In the genomic region with DNA sequence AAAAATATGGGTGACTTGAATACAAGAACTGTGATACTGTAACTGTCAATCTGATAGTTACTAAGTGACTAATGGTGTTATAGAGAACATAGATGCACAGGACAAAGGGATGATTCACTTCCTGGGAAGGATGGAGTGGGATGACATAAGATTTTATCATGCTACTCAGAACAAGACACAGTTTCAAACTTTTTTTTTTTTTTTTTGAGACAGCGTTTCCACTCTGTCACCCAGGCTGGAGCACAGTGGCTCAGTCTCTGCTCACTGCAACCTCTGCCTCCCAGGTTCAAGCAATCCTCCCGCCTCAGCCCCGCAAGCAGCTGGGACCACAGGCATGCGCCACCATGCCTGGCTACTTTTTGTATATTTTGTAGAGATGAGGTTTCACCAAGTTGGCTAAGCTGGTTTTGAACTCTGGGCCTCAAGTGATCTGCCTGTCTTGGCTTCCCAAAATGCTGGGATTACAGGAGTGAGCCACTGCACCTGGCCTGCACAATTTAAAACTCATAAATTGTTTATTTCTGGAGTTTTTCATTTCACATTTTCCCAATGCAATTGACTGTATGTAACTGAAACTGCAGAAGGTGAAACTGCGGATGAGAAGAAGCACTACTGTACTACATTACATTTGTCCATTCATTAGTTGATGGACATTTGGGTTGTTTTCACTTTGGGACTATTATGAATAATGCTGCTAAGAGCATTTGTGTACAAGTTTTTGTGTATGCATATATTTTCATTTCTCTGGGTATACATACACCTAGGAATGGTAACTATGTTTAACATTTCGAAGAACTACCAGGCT, we compare ENCODE assay signal across 9 cellular contexts. TPM values are rescaled to one million over a fixed set of nuclear protein-coding genes. Genes with fewer than 3 reads are reported as not detected.
DNase-seq lines count a peak whose midpoint lies in the region; ATAC-seq and TF ChIP-seq lines count a peak whose summit lies in the region.
"Had no signal": no experiment of that assay in that cellular context is flagged by ENCODE, and none has a peak within 500 bp of the region (broad histone marks: within the 10 kb centered on the region; RNA-seq: fewer than 3 reads in every experiment).

No MANE protein-coding gene starts in this region.

- no peak for TF ChIP-seq POLR2A in stomach (IDR thresholded peaks at IDR 0.05)

- no peak for ATAC-seq in HG02885 (IDR thresholded peaks at IDR 0.05; ENCODE audit: poor library complexity, unreplicated experiment)

- no peaks in the 10 kb centered on the region for H3K9me3 ChIP-seq in stomach

- TF ChIP-seq EP300 in stomach (IDR thresholded peaks at IDR 0.05) = no peak

- no peaks in the 10 kb centered on the region for H3K27me3 ChIP-seq in stomach

- intact Hi-C loops in stomach (cut with DNase I; ENCODE audit: low total_unique reads) = no loop called here

- no peaks in the 10 kb centered on the region for H3K36me3 ChIP-seq in stomach

- TF ChIP-seq CTCF in stomach (IDR thresholded peaks at IDR 0.05) = no peak

- 79 to 92% (median 89%) methylated on average over 6 of the region's 6 CpGs for WGBS in stomach, 5 donors

- H3K4me1 ChIP-seq in stomach = no peaks in the 10 kb centered on the region

- H3K4me3 ChIP-seq in stomach = no peak overlapping the region

- no peak overlapping the region for H3K27ac ChIP-seq in stomach

- peak; percentile 64 for DNase-seq in activated naive CD4-positive, alpha-beta T cell treated with Interleukin-2 at 50 U/mL for 16 hours
- no peak for DNase-seq in activated naive CD4-positive, alpha-beta T cell (lab: John Stamatoyannopoulos, UW)
- peak; percentile 19 for DNase-seq in activated CD8-positive, alpha-beta memory T cell treated with anti-CD3 and anti-CD28 coated beads, Interleukin-2, amount 50 U/mL, for 24 hours (ENCODE audit: extremely low read depth)
- DNase-seq in hepatic stellate cell (ENCODE audit: low spot score) (peak; percentile 74), stomach (no peak), pons (ENCODE audit: low spot score) (no peak)
- DNase-seq in effector CD8-positive, alpha-beta T cell (lab: John Stamatoyannopoulos, UW) = no peak
- DNase-seq: naive B cell had no signal

RNA-seq across cellular contexts. Expression of a gene that starts 40.6 kb away (rescaled TPM):
- total RNA-seq in stomach = 10 to 100 TPM in 1 of 5 donors, 1 to 10 TPM in 2, under 1 TPM in 1, not detected in 1; under 0.01 to 11.1 (median 6.5) TPM
- polyA plus RNA-seq in stomach = 1 to 10 TPM in 1 of 3 donors, under 1 TPM in 2; 0.13 to 1.4 (median 0.25) TPM

RNA-seq across cellular contexts. Expression of a gene that starts 47.2 kb away (rescaled TPM):
- 10 to 100 TPM in 4 of 5 donors, 1 to 10 TPM in 1; 3.8 to 31.0 (median 18.1) TPM for total RNA-seq in stomach
- polyA plus RNA-seq in stomach = 1 to 10 TPM; 4.1 to 9.7 (median 4.6) TPM

Comparison
In these comparisons a context has a peak if more than half of its experiments do, and no peak if none do; other contexts are left out.
1. DNase-seq: peak in activated naive CD4-positive, alpha-beta T cell treated with Interleukin-2 at 50 U/mL for 16 hours (single experiment), activated CD8-positive, alpha-beta memory T cell treated with anti-CD3 and anti-CD28 coated beads, Interleukin-2, amount 50 U/mL, for 24 hours (single experiment) and hepatic stellate cell (single experiment); none in activated naive CD4-positive, alpha-beta T cell (0 of 4), stomach (single experiment), effector CD8-positive, alpha-beta T cell (single experiment) and pons (single experiment).